26 cellular contexts compared by ENCODE assay signal in genomic region chr4:161498155-161498554, GRCh38.
"Had no signal": no experiment of that assay in that cellular context is flagged by ENCODE, and none has a peak within 500 bp of the region (broad histone marks: within the 10 kb centered on the region; RNA-seq: fewer than 3 reads in every experiment).

No MANE protein-coding gene starts in this region.

- ATAC-seq: activated CD4-positive, alpha-beta T cell treated with anti-CD3 and anti-CD28 coated beads for 36 hours; activated CD8-positive, alpha-beta memory T cell treated with anti-CD3 and anti-CD28 coated beads, Interleukin-2, amount 10 ng/mL, durations not matched to agents 7 days and 5 days; activated CD8-positive, alpha-beta T cell treated with anti-CD3 and anti-CD28 coated beads, Interleukin-2, amount 10 ng/mL, durations not matched to agents 7 days and 5 days; activated naive CD4-positive, alpha-beta T cell treated with anti-CD3 and anti-CD28 coated beads, Interleukin-2, amount 50 U/mL, for 72 hours; T-helper 17 cell had no signal

- FAIRE-seq: endometrium, endothelial cell of umbilical vein had no signal

- H3K27ac ChIP-seq: ascending aorta, brain microvascular endothelial cell, colonic mucosa, epithelial cell of prostate, esophagus squamous epithelium had no signal

- H3K9me3 ChIP-seq: ascending aorta, colonic mucosa, esophagus squamous epithelium had no signal

- DNase-seq: activated CD4-positive, alpha-beta memory T cell treated with anti-CD3 and anti-CD28 coated beads for 36 hours; activated CD4-positive, alpha-beta T cell treated with anti-CD3 and anti-CD28 coated beads for 36 hours; activated CD4-positive, alpha-beta T cell treated with anti-CD3 and anti-CD28 coated beads, Interleukin-2, amount 10 ng/mL, durations not matched to agents 24 days and 14 days; activated CD4-positive, CD25-positive, alpha-beta regulatory T cell; activated CD4-positive, CD25-positive, alpha-beta regulatory T cell treated with anti-CD3 and anti-CD28 coated beads, Interleukin-2, amount 50 U/mL, for 72 hours; activated CD8-positive, alpha-beta memory T cell treated with anti-CD3 and anti-CD28 coated beads, Interleukin-2, amount 10 ng/mL, durations not matched to agents 7 days and 5 days; activated CD8-positive, alpha-beta memory T cell treated with anti-CD3 and anti-CD28 coated beads, Interleukin-2, amount 50 U/mL, for 4 hours; activated CD8-positive, alpha-beta T cell treated with anti-CD3 and anti-CD28 coated beads, Interleukin-2, amount 10 ng/mL, durations not matched to agents 7 days and 5 days; activated effector memory CD4-positive, alpha-beta T cell treated with anti-CD3 and anti-CD28 coated beads, Interleukin-2, amount 50 U/mL, for 16 hours; activated naive CD4-positive, alpha-beta T cell treated with anti-CD3 and anti-CD28 coated beads, Interleukin-2, amount 10 ng/mL, durations not matched to agents 7 days and 5 days; activated naive CD8-positive, alpha-beta T cell treated with anti-CD3 and anti-CD28 coated beads, Interleukin-2, amount 10 ng/mL, durations not matched to agents 7 days and 5 days; activated T-cell treated with anti-CD3 and anti-CD28 coated beads, Interleukin-2, amount 50 U/mL, for 1 hour; activated T-cell treated with anti-CD3 and anti-CD28 coated beads, Interleukin-2, amount 50 U/mL, for 48 hours; brain microvascular endothelial cell; caudate nucleus; colonic mucosa; effector CD8-positive, alpha-beta T cell; esophagus squamous epithelium; foreskin melanocyte; T-helper 1 cell; T-helper 17 cell had no signal

- H3K36me3 ChIP-seq: ascending aorta, brain microvascular endothelial cell, colonic mucosa, esophagus squamous epithelium had no signal

- H3K4me1 ChIP-seq: ascending aorta, colonic mucosa, esophagus squamous epithelium had no signal

- H3K4me3 ChIP-seq: ascending aorta, colonic mucosa, esophagus squamous epithelium had no signal

- H3K27me3 ChIP-seq: ascending aorta, brain microvascular endothelial cell, colonic mucosa, esophagus squamous epithelium had no signal
